Comparison of ENCODE assay signal across 21 cellular contexts in the genomic region with DNA sequence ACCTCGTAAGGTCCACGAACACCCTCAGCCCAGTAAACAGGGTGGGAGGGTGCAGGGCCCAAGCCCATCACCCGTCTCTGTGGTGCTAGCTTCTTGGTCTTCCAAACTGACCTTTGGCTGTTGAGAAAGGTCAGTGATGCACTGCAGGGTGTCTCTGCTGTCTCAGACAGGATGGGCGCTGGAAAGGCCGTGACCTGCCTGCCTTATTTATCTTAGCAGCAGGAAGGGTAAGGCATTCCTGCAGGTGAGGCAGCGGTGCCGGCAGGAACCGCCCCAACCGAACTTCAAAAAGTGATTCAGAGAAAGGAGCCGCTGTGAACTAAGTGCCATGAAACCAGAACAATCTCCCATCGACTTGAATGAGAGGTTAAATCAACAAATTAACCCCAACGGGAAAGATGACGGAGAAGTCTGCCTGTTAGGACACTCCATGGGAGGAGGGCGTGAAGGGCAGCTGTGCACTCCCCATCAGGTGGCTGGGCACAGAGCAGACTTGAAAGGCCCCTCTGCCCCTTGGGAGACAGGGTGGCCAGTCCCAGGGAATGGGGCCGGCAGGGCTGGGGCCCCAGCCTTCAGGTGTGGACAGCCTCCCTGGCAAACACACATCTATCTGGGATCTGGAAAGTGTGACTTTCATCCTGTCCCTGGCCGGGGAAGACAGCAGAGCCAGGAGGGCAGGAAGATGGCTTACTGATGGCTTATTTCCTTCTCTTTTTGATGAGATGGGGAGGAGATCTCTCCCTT. TPM values are rescaled to one million over a fixed set of nuclear protein-coding genes. Genes with fewer than 3 reads are reported as not detected.
DNase-seq lines count a peak whose midpoint lies in the region; ATAC-seq and TF ChIP-seq lines count a peak whose summit lies in the region.
"Had no signal": no experiment of that assay in that cellular context is flagged by ENCODE, and none has a peak within 500 bp of the region (broad histone marks: within the 10 kb centered on the region; RNA-seq: fewer than 3 reads in every experiment).

No MANE protein-coding gene starts in this region.

- no peak overlapping the region for H3K9ac ChIP-seq in BLaER1

- peak; percentile 31 for ATAC-seq in mucosa of descending colon
- ATAC-seq in HG02588 (IDR thresholded peaks at IDR 0.05; ENCODE audit: unreplicated experiment), result no peak
- ATAC-seq: Panc1, T-helper 17 cell had no signal

- intact Hi-C loops in mucosa of descending colon (cut with DNase I, micrococcal nuclease), result no loop called here

- no peaks in the 10 kb centered on the region for H3K36me3 ChIP-seq in BLaER1
- H3K36me3 ChIP-seq in mucosa of descending colon (ENCODE audit: low read depth), result no peaks in the 10 kb centered on the region
- H3K36me3 ChIP-seq: HAP-1, SJSA1 had no signal

- DNase-seq in DMS53 (lab: John Stamatoyannopoulos, UW), result peak; percentile 44
- no peak for DNase-seq in DMS53 treated with DMSO at 0.1 percent for 48 hours (lab: John Stamatoyannopoulos, UW; ENCODE audit: unreplicated experiment)
- DNase-seq in NCI-H69 (lab: John Stamatoyannopoulos, UW), result peak; percentile 24
- peak in 1 of 3 donors; percentile 60 for DNase-seq in mucosa of descending colon
- no peak for DNase-seq in kidney glomerular epithelial cell (lab: John Stamatoyannopoulos, UW)
- no peak for DNase-seq in dermis blood vessel endothelial cell
- DNase-seq: 8988T; Calu3; CD4-positive, CD25-positive, alpha-beta regulatory T cell; DMS79 treated with DMSO at 0.1 percent for 48 hours; MM.1S; NCI-H1105 treated with DMSO at 0.1 percent for 48 hours; NCI-H1930; T-helper 17 cell had no signal

- no peak for TF ChIP-seq CTCF in mucosa of descending colon (IDR thresholded peaks at IDR 0.05)

- H3K27ac ChIP-seq in BLaER1, result no peak overlapping the region
- H3K27ac ChIP-seq: SJSA1 had no signal

- H3K4me3 ChIP-seq in BLaER1 (no peak overlapping the region), mucosa of descending colon (no peak overlapping the region)
- H3K4me3 ChIP-seq: HAP-1, SJSA1 had no signal

- peak overlapping the region; percentile 71 for H3K4me2 ChIP-seq in BLaER1

- H4K20me1 ChIP-seq in BLaER1, result no peaks in the 10 kb centered on the region

- H3K4me1 ChIP-seq in BLaER1, result peaks cover 67% of the 10 kb centered on the region
- H3K4me1 ChIP-seq in mucosa of descending colon (ENCODE audit: low read depth), result peaks cover 33% of the 10 kb centered on the region
- H3K4me1 ChIP-seq: HAP-1 had no signal

- no peaks in the 10 kb centered on the region for H3K27me3 ChIP-seq in BLaER1
- H3K27me3 ChIP-seq: SJSA1 had no signal

- peaks cover 6% of the 10 kb centered on the region; the same call in 1 of the 2 replicates for H3K9me3 ChIP-seq in BLaER1
- H3K9me3 ChIP-seq in mucosa of descending colon, result no peaks in the 10 kb centered on the region
- H3K9me3 ChIP-seq: HAP-1, SJSA1 had no signal

RNA-seq across cellular contexts. Expression of gene FRMD1, which starts 4.3 kb away (rescaled TPM):
- total RNA-seq in mucosa of descending colon (10 to 100 TPM; 14.3 to 57.5 (median 17.1) TPM), dermis blood vessel endothelial cell (not detected in 2 replicates)
- total RNA-seq: Calu3; CD4-positive, CD25-positive, alpha-beta regulatory T cell; LHCN-M2; NCI-H460; SJSA1; T-helper 17 cell had no signal

Comparison
In these comparisons a context has a peak if more than half of its experiments do, and no peak if none do; other contexts are left out.
1. DNase-seq: peak in DMS53 (single experiment) and NCI-H69 (single experiment); none in DMS53 treated with DMSO at 0.1 percent for 48 hours (single experiment), kidney glomerular epithelial cell (single experiment) and dermis blood vessel endothelial cell (single experiment).
2. RNA of gene FRMD1, which starts 4.3 kb away (total RNA-seq): 14.3 to 57.5 TPM in mucosa of descending colon; not detected in dermis blood vessel endothelial cell; every median in the first group is over 10 times any median in the second.